Comparison of ENCODE assay signal across 9 cellular contexts in the genomic region with DNA sequence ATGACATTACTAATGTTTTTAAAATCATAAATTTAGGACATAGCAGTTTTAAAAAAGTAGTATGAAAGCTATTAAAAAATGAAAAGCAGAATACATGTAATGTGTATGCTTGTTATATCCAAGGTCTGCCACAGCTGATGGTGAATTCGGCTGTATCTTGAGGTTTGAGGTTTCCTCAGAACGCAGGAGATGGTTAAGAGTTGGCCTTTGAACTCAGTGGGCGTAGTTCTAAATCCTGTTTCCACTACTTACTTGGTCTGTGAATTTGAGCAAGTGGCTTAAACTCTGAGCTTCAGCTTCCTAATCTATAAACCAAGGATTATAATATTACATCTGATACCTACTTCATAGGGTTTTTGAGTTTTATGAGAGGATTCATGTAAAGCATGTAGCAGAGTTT.
A peak's percentile ranks its signal among the peaks of the same experiment; 100 is the strongest.
DNase-seq lines count a peak whose midpoint lies in the region; ATAC-seq and TF ChIP-seq lines count a peak whose summit lies in the region.
"Had no signal": no experiment of that assay in that cellular context is flagged by ENCODE, and none has a peak within 500 bp of the region (broad histone marks: within the 10 kb centered on the region; RNA-seq: fewer than 3 reads in every experiment).

No MANE protein-coding gene starts in this region.

- peaks cover 24% of the 10 kb centered on the region for H3K36me3 Mint-ChIP-seq in stimulated activated memory B cell treated with anti-CD40 and anti-IgM and Interleukin-4, amounts not matched to agents 10 μg/mL and 1 μg/mL and 100 μg/mL, for 72 hours

- H3K27ac Mint-ChIP-seq in stimulated activated memory B cell treated with anti-CD40 and anti-IgM and Interleukin-4, amounts not matched to agents 10 μg/mL and 1 μg/mL and 100 μg/mL, for 72 hours: peak overlapping the region; percentile 30

- no peak for TF ChIP-seq CTCF in breast epithelium (IDR thresholded peaks at IDR 0.05)

- H3K4me3 Mint-ChIP-seq in stimulated activated memory B cell treated with anti-CD40 and anti-IgM and Interleukin-4, amounts not matched to agents 10 μg/mL and 1 μg/mL and 100 μg/mL, for 72 hours: no peak overlapping the region

- peaks cover 0 to 3% of the 10 kb centered on the region in 2 donors for H3K9me3 ChIP-seq in breast epithelium

- H3K9me3 Mint-ChIP-seq in stimulated activated memory B cell treated with anti-CD40 and anti-IgM and Interleukin-4, amounts not matched to agents 10 μg/mL and 1 μg/mL and 100 μg/mL, for 72 hours: no peaks in the 10 kb centered on the region

- TF ChIP-seq POLR2A in breast epithelium (IDR thresholded peaks at IDR 0.05): no peak

- intact Hi-C loops in breast epithelium (cut with DNase I; ENCODE audit: low total_unique reads): no loop called here

- no peak overlapping the region for H3K27ac ChIP-seq in breast epithelium

- no peaks in the 10 kb centered on the region for H3K36me3 ChIP-seq in breast epithelium

- peaks cover 41% of the 10 kb centered on the region for H3K4me1 Mint-ChIP-seq in stimulated activated memory B cell treated with anti-CD40 and anti-IgM and Interleukin-4, amounts not matched to agents 10 μg/mL and 1 μg/mL and 100 μg/mL, for 72 hours

- DNase-seq in stimulated activated CD4-positive, alpha-beta T cell treated with anti-CD3 and anti-CD28 coated beads, Interleukin-15, amount 100 ng/mL, for 24 hours: peak; percentile 42
- DNase-seq in stimulated activated CD4-positive, alpha-beta T cell treated with anti-CD3 and anti-CD28 coated beads, Interleukin-4, amount 100 ng/mL, for 1 hour: no peak
- DNase-seq in T-helper 2 cell (peak in 3 of 5 experiments; percentile 11 to 81 (median 33)), breast epithelium (ENCODE audit: low spot score in 2 of 2) (no peak), NCI-H69 (lab: John Stamatoyannopoulos, UW) (no peak), NCI-H128 (lab: John Stamatoyannopoulos, UW; ENCODE audit: unreplicated experiment) (no peak)
- DNase-seq: NCI-H1436 had no signal

- H3K4me1 ChIP-seq in breast epithelium: no peaks in the 10 kb centered on the region

- no peak overlapping the region for H3K4me3 ChIP-seq in breast epithelium

- no peaks in the 10 kb centered on the region for H3K27me3 Mint-ChIP-seq in stimulated activated memory B cell treated with anti-CD40 and anti-IgM and Interleukin-4, amounts not matched to agents 10 μg/mL and 1 μg/mL and 100 μg/mL, for 72 hours

- no peaks in the 10 kb centered on the region for H3K27me3 ChIP-seq in breast epithelium

- peak; percentile 75 for ATAC-seq in HG03039 (IDR thresholded peaks at IDR 0.05; ENCODE audit: unreplicated experiment)
- peak; percentile 97 for ATAC-seq in stimulated activated memory B cell treated with anti-CD40 and anti-IgM and Interleukin-4, amounts not matched to agents 10 μg/mL and 1 μg/mL and 100 μg/mL, for 72 hours

Comparison
In these comparisons a context has a peak if more than half of its experiments do, and no peak if none do; other contexts are left out.
1. DNase-seq: peak in stimulated activated CD4-positive, alpha-beta T cell treated with anti-CD3 and anti-CD28 coated beads, Interleukin-15, amount 100 ng/mL, for 24 hours (single experiment) and T-helper 2 cell (3 of 5); none in stimulated activated CD4-positive, alpha-beta T cell treated with anti-CD3 and anti-CD28 coated beads, Interleukin-4, amount 100 ng/mL, for 1 hour (single experiment), breast epithelium (0 of 2), NCI-H69 (single experiment) and NCI-H128 (single experiment).